Comparison of ENCODE assay signal across 15 cellular contexts in the genomic region with DNA sequence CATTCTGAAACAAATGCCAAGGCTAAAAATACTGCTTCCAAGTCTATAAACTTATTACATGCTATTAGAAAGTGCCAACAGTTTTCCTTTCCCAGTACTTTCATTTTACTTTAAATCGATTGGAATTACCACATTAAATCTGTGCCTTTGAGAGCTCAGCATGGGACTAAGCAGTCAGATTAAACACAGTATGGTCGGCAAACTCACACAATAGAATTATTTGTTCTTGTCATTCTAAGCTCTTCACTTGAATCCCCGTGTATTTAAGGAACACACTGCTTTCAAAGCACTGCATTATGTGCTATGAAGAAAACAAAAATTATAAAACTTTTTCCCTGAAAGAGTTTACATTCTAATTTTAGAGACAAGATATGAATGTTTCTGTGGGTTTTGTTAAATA.
"Had no signal": no experiment of that assay in that cellular context is flagged by ENCODE, and none has a peak within 500 bp of the region (broad histone marks: within the 10 kb centered on the region; RNA-seq: fewer than 3 reads in every experiment).

No MANE protein-coding gene starts in this region.

- H3K27me3 Mint-ChIP-seq: stimulated activated memory B cell treated with anti-CD40 and anti-IgM and Interleukin-4, amounts not matched to agents 10 μg/mL and 1 μg/mL and 100 μg/mL, for 72 hours had no signal

- H3K36me3 Mint-ChIP-seq: activated naive CD8-positive, alpha-beta T cell treated with anti-CD3 and anti-CD28 coated beads, Interleukin-2, amount 10 ng/mL, durations not matched to agents 7 days and 5 days; stimulated activated memory B cell treated with anti-CD40 and anti-IgM and Interleukin-4, amounts not matched to agents 10 μg/mL and 1 μg/mL and 100 μg/mL, for 72 hours had no signal

- H3K4me1 Mint-ChIP-seq: activated naive CD8-positive, alpha-beta T cell treated with anti-CD3 and anti-CD28 coated beads, Interleukin-2, amount 10 ng/mL, durations not matched to agents 7 days and 5 days; stimulated activated memory B cell treated with anti-CD40 and anti-IgM and Interleukin-4, amounts not matched to agents 10 μg/mL and 1 μg/mL and 100 μg/mL, for 72 hours had no signal

- H3K4me3 ChIP-seq: ovary had no signal

- ATAC-seq: activated CD4-positive, CD25-positive, alpha-beta regulatory T cell treated with anti-CD3 and anti-CD28 coated beads, Interleukin-2, amount 50 U/mL, for 24 hours; sciatic nerve; stimulated activated memory B cell treated with anti-CD40 and anti-IgM and Interleukin-4, amounts not matched to agents 10 μg/mL and 1 μg/mL and 100 μg/mL, for 72 hours had no signal

- H3K27ac ChIP-seq: epithelial cell of prostate, ovary had no signal

- H3K27ac Mint-ChIP-seq: activated naive CD8-positive, alpha-beta T cell treated with anti-CD3 and anti-CD28 coated beads, Interleukin-2, amount 10 ng/mL, durations not matched to agents 7 days and 5 days; nephron progenitor cell; stimulated activated memory B cell treated with anti-CD40 and anti-IgM and Interleukin-4, amounts not matched to agents 10 μg/mL and 1 μg/mL and 100 μg/mL, for 72 hours had no signal

- H3K4me3 Mint-ChIP-seq: activated naive CD8-positive, alpha-beta T cell treated with anti-CD3 and anti-CD28 coated beads, Interleukin-2, amount 10 ng/mL, durations not matched to agents 7 days and 5 days; nephron progenitor cell; stimulated activated memory B cell treated with anti-CD40 and anti-IgM and Interleukin-4, amounts not matched to agents 10 μg/mL and 1 μg/mL and 100 μg/mL, for 72 hours had no signal

- H3K9me3 Mint-ChIP-seq: activated naive CD8-positive, alpha-beta T cell treated with anti-CD3 and anti-CD28 coated beads, Interleukin-2, amount 10 ng/mL, durations not matched to agents 7 days and 5 days had no signal

- DNase-seq: activated CD4-positive, alpha-beta T cell treated with anti-CD3 and anti-CD28 coated beads, Interleukin-2, amount 50 U/mL, for 1 hour; activated naive CD4-positive, alpha-beta T cell; activated naive CD8-positive, alpha-beta T cell treated with anti-CD3 and anti-CD28 coated beads, Interleukin-2, amount 10 ng/mL, durations not matched to agents 7 days and 5 days; activated T-cell treated with anti-CD3 and anti-CD28 coated beads for 4 hours; effector memory CD4-positive, alpha-beta T cell; foreskin melanocyte; head of caudate nucleus; mesenchymal stem cell; nephron progenitor cell; ovary; stimulated activated CD4-positive, alpha-beta T cell treated with anti-CD3 and anti-CD28 coated beads, Interleukin-1b, Interleukin-23, amount 100 ng/mL, for 48 hours had no signal

- H3K36me3 ChIP-seq: ovary had no signal

- H3K9me3 ChIP-seq: ovary had no signal

- H3K27me3 ChIP-seq: ovary had no signal
